1 cellular context compared by ENCODE assay signal in the genomic region with DNA sequence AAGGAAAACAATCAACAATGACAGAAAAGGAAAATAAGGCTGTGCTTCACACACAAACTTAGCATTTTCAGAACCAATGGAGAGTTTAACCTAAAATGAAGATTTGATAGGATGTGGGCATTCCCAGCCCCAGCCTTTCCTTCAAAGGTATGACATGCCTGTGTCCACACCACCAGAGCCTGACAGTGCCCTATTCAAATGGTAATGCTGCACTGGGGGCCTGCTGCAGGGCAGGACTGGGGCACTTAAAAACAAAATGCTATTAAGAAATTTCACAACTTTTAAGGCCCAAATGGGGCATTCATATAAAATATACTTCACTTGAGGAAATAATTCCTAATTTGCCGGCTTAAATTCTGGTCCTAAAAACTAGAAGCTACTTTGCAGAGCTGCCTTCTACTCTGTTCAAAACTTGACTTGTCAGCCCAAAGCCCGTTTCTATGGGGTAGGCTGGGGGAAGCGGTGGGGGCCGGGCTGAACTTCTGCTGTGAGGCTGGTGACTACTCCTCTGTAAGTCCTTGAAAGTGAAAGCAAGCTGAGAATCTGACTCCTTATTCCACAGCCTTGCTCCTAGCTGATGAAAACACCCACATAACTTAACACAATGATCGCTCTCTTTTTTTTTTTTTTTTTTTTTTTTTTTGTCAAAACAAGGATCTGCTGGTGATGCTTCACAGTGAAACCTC.
TF ChIP-seq lines count a peak whose summit lies in the region.

No MANE protein-coding gene starts in this region.

TF ChIP-seq in HCT116, 20 proteins besides CTCF, POLR2A, EP300 and RAD21 (continued from another document):
- TF ChIP-seq, protein P1, sequence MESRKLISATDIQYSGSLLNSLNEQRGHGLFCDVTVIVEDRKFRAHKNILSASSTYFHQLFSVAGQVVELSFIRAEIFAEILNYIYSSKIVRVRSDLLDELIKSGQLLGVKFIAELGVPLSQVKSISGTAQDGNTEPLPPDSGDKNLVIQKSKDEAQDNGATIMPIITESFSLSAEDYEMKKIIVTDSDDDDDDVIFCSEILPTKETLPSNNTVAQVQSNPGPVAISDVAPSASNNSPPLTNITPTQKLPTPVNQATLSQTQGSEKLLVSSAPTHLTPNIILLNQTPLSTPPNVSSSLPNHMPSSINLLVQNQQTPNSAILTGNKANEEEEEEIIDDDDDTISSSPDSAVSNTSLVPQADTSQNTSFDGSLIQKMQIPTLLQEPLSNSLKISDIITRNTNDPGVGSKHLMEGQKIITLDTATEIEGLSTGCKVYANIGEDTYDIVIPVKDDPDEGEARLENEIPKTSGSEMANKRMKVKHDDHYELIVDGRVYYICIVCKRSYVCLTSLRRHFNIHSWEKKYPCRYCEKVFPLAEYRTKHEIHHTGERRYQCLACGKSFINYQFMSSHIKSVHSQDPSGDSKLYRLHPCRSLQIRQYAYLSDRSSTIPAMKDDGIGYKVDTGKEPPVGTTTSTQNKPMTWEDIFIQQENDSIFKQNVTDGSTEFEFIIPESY (IDR thresholded peaks at IDR 0.05; ENCODE audit: extremely low read depth, insufficient replicate concordance, low read length): no peak
- TF ChIP-seq SP1 (IDR thresholded peaks at IDR 0.05; ENCODE audit: low read depth): no peak
- TF ChIP-seq EZH2phosphoT487 (IDR thresholded peaks at IDR 0.05; ENCODE audit: borderline replicate concordance): no peak
- no peak for TF ChIP-seq EZH2 (IDR thresholded peaks at IDR 0.05)
